In the genomic region with DNA sequence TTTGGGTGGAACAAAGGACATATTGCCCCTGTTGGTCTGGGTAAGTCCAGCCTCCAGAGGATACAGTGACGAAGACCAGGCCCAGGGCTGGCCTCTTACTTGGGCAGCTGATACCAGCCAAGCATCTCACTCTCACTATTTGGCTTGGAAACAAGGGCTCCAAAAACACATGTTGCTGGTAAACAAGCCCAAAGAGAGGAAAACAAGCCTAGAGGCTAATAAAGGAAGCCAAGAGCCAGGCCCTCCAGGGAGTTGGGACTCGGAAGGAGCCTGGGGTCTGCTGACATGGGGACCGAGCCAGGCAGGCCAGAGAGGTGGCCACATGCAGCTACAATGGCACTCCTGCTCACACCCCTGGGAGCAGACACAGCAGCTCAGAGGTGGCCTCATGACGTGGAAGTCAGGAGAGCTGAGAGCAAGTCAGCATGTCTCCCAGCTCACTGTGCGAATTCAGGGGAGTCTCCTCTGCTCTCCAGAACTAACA, we compare ENCODE assay signal across 1 cellular context.
TF ChIP-seq lines count a peak whose summit lies in the region.

No MANE protein-coding gene starts in this region.

TF ChIP-seq in HepG2, 621 proteins besides CTCF, POLR2A, EP300 and RAD21 (continued from another document):
- no peak for TF ChIP-seq KAT7 (CRISPR knock-in tag; IDR thresholded peaks at IDR 0.05; ENCODE audit: borderline replicate concordance)
- TF ChIP-seq ZNF142 (CRISPR knock-in tag; IDR thresholded peaks at IDR 0.05), result no peak
- TF ChIP-seq ETS1 (CRISPR knock-in tag; IDR thresholded peaks at IDR 0.05), result no peak
- no peak for TF ChIP-seq ATF1 (CRISPR knock-in tag; IDR thresholded peaks at IDR 0.05)
- no peak for TF ChIP-seq PHB2 (IDR thresholded peaks at IDR 0.05; ENCODE audit: partially characterized antibody)
- TF ChIP-seq NR1H2 (CRISPR knock-in tag; IDR thresholded peaks at IDR 0.05; ENCODE audit: borderline replicate concordance, low read depth), result no peak
- TF ChIP-seq, protein P1, sequence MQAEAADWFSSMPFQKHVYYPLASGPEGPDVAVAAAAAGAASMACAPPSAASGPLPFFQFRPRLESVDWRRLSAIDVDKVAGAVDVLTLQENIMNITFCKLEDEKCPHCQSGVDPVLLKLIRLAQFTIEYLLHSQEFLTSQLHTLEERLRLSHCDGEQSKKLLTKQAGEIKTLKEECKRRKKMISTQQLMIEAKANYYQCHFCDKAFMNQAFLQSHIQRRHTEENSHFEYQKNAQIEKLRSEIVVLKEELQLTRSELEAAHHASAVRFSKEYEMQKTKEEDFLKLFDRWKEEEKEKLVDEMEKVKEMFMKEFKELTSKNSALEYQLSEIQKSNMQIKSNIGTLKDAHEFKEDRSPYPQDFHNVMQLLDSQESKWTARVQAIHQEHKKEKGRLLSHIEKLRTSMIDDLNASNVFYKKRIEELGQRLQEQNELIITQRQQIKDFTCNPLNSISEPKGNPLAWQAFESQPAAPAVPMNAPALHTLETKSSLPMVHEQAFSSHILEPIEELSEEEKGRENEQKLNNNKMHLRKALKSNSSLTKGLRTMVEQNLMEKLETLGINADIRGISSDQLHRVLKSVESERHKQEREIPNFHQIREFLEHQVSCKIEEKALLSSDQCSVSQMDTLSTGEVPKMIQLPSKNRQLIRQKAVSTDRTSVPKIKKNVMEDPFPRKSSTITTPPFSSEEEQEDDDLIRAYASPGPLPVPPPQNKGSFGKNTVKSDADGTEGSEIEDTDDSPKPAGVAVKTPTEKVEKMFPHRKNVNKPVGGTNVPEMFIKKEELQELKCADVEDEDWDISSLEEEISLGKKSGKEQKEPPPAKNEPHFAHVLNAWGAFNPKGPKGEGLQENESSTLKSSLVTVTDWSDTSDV (CRISPR knock-in tag; IDR thresholded peaks at IDR 0.05), result no peak
- TF ChIP-seq CEBPZ (IDR thresholded peaks at IDR 0.05; ENCODE audit: low read length), result no peak
- no peak for TF ChIP-seq ZMAT5 (CRISPR knock-in tag; IDR thresholded peaks at IDR 0.05; ENCODE audit: borderline replicate concordance, low read depth)
- no peak for TF ChIP-seq ZNF605 (CRISPR knock-in tag; IDR thresholded peaks at IDR 0.05)
- TF ChIP-seq, protein P2, sequence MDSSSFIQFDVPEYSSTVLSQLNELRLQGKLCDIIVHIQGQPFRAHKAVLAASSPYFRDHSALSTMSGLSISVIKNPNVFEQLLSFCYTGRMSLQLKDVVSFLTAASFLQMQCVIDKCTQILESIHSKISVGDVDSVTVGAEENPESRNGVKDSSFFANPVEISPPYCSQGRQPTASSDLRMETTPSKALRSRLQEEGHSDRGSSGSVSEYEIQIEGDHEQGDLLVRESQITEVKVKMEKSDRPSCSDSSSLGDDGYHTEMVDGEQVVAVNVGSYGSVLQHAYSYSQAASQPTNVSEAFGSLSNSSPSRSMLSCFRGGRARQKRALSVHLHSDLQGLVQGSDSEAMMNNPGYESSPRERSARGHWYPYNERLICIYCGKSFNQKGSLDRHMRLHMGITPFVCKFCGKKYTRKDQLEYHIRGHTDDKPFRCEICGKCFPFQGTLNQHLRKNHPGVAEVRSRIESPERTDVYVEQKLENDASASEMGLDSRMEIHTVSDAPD (CRISPR knock-in tag; IDR thresholded peaks at IDR 0.05), result no peak
- no peak for TF ChIP-seq RCOR2 (CRISPR knock-in tag; IDR thresholded peaks at IDR 0.05)
- TF ChIP-seq CCAR2 (optimal IDR thresholded peaks at IDR 0.05; ENCODE audit: low read depth, low read length), result no peak
